ENCODE assay signal across 8 cellular contexts in the genomic region with DNA sequence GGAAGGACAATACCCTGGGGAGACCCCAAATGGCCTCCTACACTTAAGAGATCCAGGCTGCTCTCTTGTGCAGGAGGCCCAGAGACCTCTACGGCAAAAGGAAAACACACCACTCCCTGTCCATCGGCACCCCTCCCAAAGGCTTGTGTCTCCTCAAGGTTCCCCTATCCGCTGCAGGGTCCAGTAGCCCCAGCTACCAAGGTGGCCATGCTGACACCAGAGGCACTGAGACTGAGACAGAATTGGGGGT. TPM values are rescaled to one million over a fixed set of nuclear protein-coding genes. Genes with fewer than 3 reads are reported as not detected.
DNase-seq lines count a peak whose midpoint lies in the region; ATAC-seq lines count a peak whose summit lies in the region.

No MANE protein-coding gene starts in this region.

- peaks cover 51% of the 10 kb centered on the region for H3K36me3 ChIP-seq in adipocyte (ENCODE audit: control insufficient read depth, insufficient read depth, low read length, severe bottlenecking)
- peaks cover 36% of the 10 kb centered on the region for H3K36me3 ChIP-seq in thymus (ENCODE audit: control insufficient read depth, insufficient read depth)

- ATAC-seq in HG03175 (IDR thresholded peaks at IDR 0.05; ENCODE audit: unreplicated experiment), result no peak

- H3K27ac ChIP-seq in thymus (ENCODE audit: low read depth), result peak overlapping the region; percentile 94

- WGBS in thymus, result 2% methylated on average over 3 of the region's 3 CpGs

- H3K9me3 ChIP-seq in adipocyte (ENCODE audit: control insufficient read depth, low read length) (no peaks in the 10 kb centered on the region), thymus (ENCODE audit: control insufficient read depth) (no peaks in the 10 kb centered on the region)

- H3K9ac ChIP-seq in adipocyte (ENCODE audit: low read length), result peak overlapping the region; percentile 100

- DNase-seq in stimulated activated CD4-positive, alpha-beta T cell treated with anti-CD3 and anti-CD28 coated beads, Interleukin-15, amount 100 ng/mL, for 24 hours, result peak; percentile 40
- DNase-seq in stimulated activated CD4-positive, alpha-beta T cell treated with anti-CD3 and anti-CD28 coated beads, Interleukin-2, amount 100 ng/mL, for 48 hours, result no peak
- no peak for DNase-seq in adipocyte (ENCODE audit: low read depth)
- peak; percentile 33 for DNase-seq in kidney glomerular epithelial cell (lab: John Stamatoyannopoulos, UW)
- no peak for DNase-seq in SW 1271 (lab: John Stamatoyannopoulos, UW)
- DNase-seq in T-helper 9 cell, result no peak

- H3K27me3 ChIP-seq in adipocyte (replicated peaks; ENCODE audit: control insufficient read depth, insufficient read depth, low read length) (no peaks in the 10 kb centered on the region), thymus (ENCODE audit: control insufficient read depth, insufficient read depth) (no peaks in the 10 kb centered on the region)

- H3K4me3 ChIP-seq in adipocyte (ENCODE audit: low read length), result peak overlapping the region; percentile 99
- peak overlapping the region; percentile 80 for H3K4me3 ChIP-seq in thymus (ENCODE audit: low read length)

- H3K4me1 ChIP-seq in adipocyte (ENCODE audit: control insufficient read depth, insufficient read depth, low read length) (peaks cover 45% of the 10 kb centered on the region), thymus (ENCODE audit: control insufficient read depth, insufficient read depth, low read length) (peaks cover 31% of the 10 kb centered on the region)

RNA-seq across cellular contexts. Expression of gene DDIT3, which starts 0.6 kb away (rescaled TPM):
- 43.4 TPM for polyA plus RNA-seq in thymus

RNA-seq across cellular contexts. Expression of gene MBD6, which starts 2.9 kb away (rescaled TPM):
- 60.5 TPM for polyA plus RNA-seq in thymus

RNA-seq across cellular contexts. Expression of gene DCTN2, which starts 27.3 kb away (rescaled TPM):
- polyA plus RNA-seq in thymus, result 79.7 TPM

RNA-seq across cellular contexts. Expression of gene KIF5A, which starts 30.2 kb away (rescaled TPM):
- 0.27 TPM for polyA plus RNA-seq in thymus

RNA-seq across cellular contexts. Expression of gene MARS1, which starts 31.8 kb away (rescaled TPM):
- 117 TPM for polyA plus RNA-seq in thymus

Comparison
In these comparisons a context has a peak if more than half of its experiments do, and no peak if none do; other contexts are left out.
1. DNase-seq: peak in stimulated activated CD4-positive, alpha-beta T cell treated with anti-CD3 and anti-CD28 coated beads, Interleukin-15, amount 100 ng/mL, for 24 hours (single experiment) and kidney glomerular epithelial cell (single experiment); none in stimulated activated CD4-positive, alpha-beta T cell treated with anti-CD3 and anti-CD28 coated beads, Interleukin-2, amount 100 ng/mL, for 48 hours (0 of 2), adipocyte (single experiment), SW 1271 (0 of 2) and T-helper 9 cell (single experiment).